ENCODE assay signal across 9 cellular contexts in genomic region chr17:20266806-20267458, GRCh38.
A peak's percentile ranks its signal among the peaks of the same experiment; 100 is the strongest.
DNase-seq lines count a peak whose midpoint lies in the region; TF ChIP-seq lines count a peak whose summit lies in the region.
"Had no signal": no experiment of that assay in that cellular context is flagged by ENCODE, and none has a peak within 500 bp of the region (broad histone marks: within the 10 kb centered on the region; RNA-seq: fewer than 3 reads in every experiment).

No MANE protein-coding gene starts in this region.

- no peak overlapping the region for H2AFZ ChIP-seq in Loucy (ENCODE audit: low read length)

- H3F3A ChIP-seq in Loucy (ENCODE audit: low read depth): 0 out of 2 replicates have a peak, but pooled peaks cover 4% of the 10 kb centered on the region

- no peaks in the 10 kb centered on the region for H3K79me2 ChIP-seq in Loucy (ENCODE audit: insufficient read depth, low read length)

- no peaks in the 10 kb centered on the region for H4K20me1 ChIP-seq in Loucy (ENCODE audit: insufficient read depth, low read length, poor library complexity, severe bottlenecking)

- peak overlapping the region; percentile 3 for H3K4me2 ChIP-seq in Loucy (ENCODE audit: low read depth, low read length, poor library complexity, severe bottlenecking)

- TF ChIP-seq POLR2A in adrenal gland (IDR thresholded peaks at IDR 0.05): no peak

- TF ChIP-seq CTCF in Loucy (conservative IDR thresholded peaks at IDR 0.05; ENCODE audit: low read length) (no peak), adrenal gland (IDR thresholded peaks at IDR 0.05) (no peak), mesothelial cell of epicardium (IDR thresholded peaks at IDR 0.05; ENCODE audit: unreplicated experiment) (no peak)

- H3K4me3 Mint-ChIP-seq in mesothelial cell of epicardium: no peak overlapping the region
- no peak overlapping the region for H3K4me3 Mint-ChIP-seq in immature natural killer cell
- H3K4me3 Mint-ChIP-seq: naive B cell had no signal

- intact Hi-C loops in adrenal gland (cut with DNase I): no loop called here

- H3K4me1 Mint-ChIP-seq in mesothelial cell of epicardium: peaks cover 58% of the 10 kb centered on the region
- peaks cover 27 to 65% of the 10 kb centered on the region in 2 donors for H3K4me1 Mint-ChIP-seq in immature natural killer cell

- H3K27me3 Mint-ChIP-seq in mesothelial cell of epicardium (ENCODE audit: low read depth): no peaks in the 10 kb centered on the region
- peaks cover 0 to 2% (median 2%) of the 10 kb centered on the region in 3 donors for H3K27me3 Mint-ChIP-seq in immature natural killer cell (ENCODE audit: low read depth in 3 of 3)
- H3K27me3 Mint-ChIP-seq: naive B cell had no signal

- H3K27ac Mint-ChIP-seq in mesothelial cell of epicardium (peak overlapping the region; percentile 90), immature natural killer cell (peak overlapping the region in 3 of 6 donors; percentile 28 to 51 (median 43))

- no peaks in the 10 kb centered on the region for H3K9me2 ChIP-seq in Loucy (replicated peaks; ENCODE audit: low read depth, low read length)

- no peaks in the 10 kb centered on the region for H3K9me3 ChIP-seq in Loucy (ENCODE audit: insufficient read depth, low read depth, low read length)
- no peaks in the 10 kb centered on the region for H3K9me3 ChIP-seq in adrenal gland (replicated peaks in 1 of 3)

- H3K27me3 ChIP-seq in Loucy (ENCODE audit: insufficient read depth, low read length, poor library complexity, severe bottlenecking) (no peaks in the 10 kb centered on the region), adrenal gland (no peaks in the 10 kb centered on the region)

- WGBS in adrenal gland, 4 donors: 78 to 84% (median 79%) methylated on average over 9 to 11 of the region's 11 CpGs

- H3K36me3 ChIP-seq in Loucy (ENCODE audit: insufficient read depth, low read length): no peaks in the 10 kb centered on the region
- no peaks in the 10 kb centered on the region for H3K36me3 ChIP-seq in adrenal gland (replicated peaks in 1 of 2)

- H3K36me3 Mint-ChIP-seq in mesothelial cell of epicardium (peaks cover 4% of the 10 kb centered on the region), immature natural killer cell (no peaks in the 10 kb centered on the region)
- H3K36me3 Mint-ChIP-seq: naive B cell had no signal

- H3K27ac ChIP-seq in adrenal gland: peak overlapping the region in 1 of 5 donors; percentile 32

- H3K9me3 Mint-ChIP-seq in mesothelial cell of epicardium (no peaks in the 10 kb centered on the region), immature natural killer cell (no peaks in the 10 kb centered on the region)
- H3K9me3 Mint-ChIP-seq: naive B cell had no signal

- H3K9ac ChIP-seq in Loucy (ENCODE audit: low read depth, low read length, poor library complexity, severe bottlenecking): no peak overlapping the region

- peak; percentile 61 for DNase-seq in DMS79 treated with DMSO at 0.1 percent for 48 hours (lab: John Stamatoyannopoulos, UW)
- DNase-seq in adrenal gland: peak; percentile 42 to 80 (median 58)
- no peak for DNase-seq in mesothelial cell of epicardium (ENCODE audit: low spot score in 2 of 2, unreplicated experiment in 2 of 2)
- DNase-seq in immature natural killer cell: no peak
- DNase-seq in NCI-H2227 (lab: John Stamatoyannopoulos, UW; ENCODE audit: unreplicated experiment): no peak
- DNase-seq in stimulated activated CD4-positive, alpha-beta T cell treated with anti-CD3 and anti-CD28 coated beads, Interleukin-2, amount 100 ng/mL, for 24 hours: no peak
- no peak for DNase-seq in GM19240 (ENCODE audit: insufficient read length, low spot score)
- DNase-seq: naive B cell had no signal

- peaks cover 51% of the 10 kb centered on the region for H3K4me1 ChIP-seq in Loucy (ENCODE audit: insufficient read depth, low read length, poor library complexity, severe bottlenecking)
- no peaks in the 10 kb centered on the region for H3K4me1 ChIP-seq in adrenal gland (replicated peaks in 1 of 2)

- H3K4me3 ChIP-seq in Loucy (ENCODE audit: low read length, poor library complexity, severe bottlenecking): no peak overlapping the region
- H3K4me3 ChIP-seq in adrenal gland: no peak overlapping the region

Comparison
In these comparisons a context has a peak if more than half of its experiments do, and no peak if none do; other contexts are left out.
1. DNase-seq: peak in DMS79 treated with DMSO at 0.1 percent for 48 hours (single experiment) and adrenal gland (7 of 7); none in mesothelial cell of epicardium (0 of 2), immature natural killer cell (0 of 3), NCI-H2227 (single experiment), stimulated activated CD4-positive, alpha-beta T cell treated with anti-CD3 and anti-CD28 coated beads, Interleukin-2, amount 100 ng/mL, for 24 hours (0 of 2) and GM19240 (single experiment).